In genomic region chr14:63292805-63293204, GRCh38 we compare ENCODE assay signal across 44 cellular contexts. TPM values are rescaled to one million over a fixed set of nuclear protein-coding genes. Genes with fewer than 3 reads are reported as not detected.
"Had no signal": no experiment of that assay in that cellular context is flagged by ENCODE, and none has a peak within 500 bp of the region (broad histone marks: within the 10 kb centered on the region; RNA-seq: fewer than 3 reads in every experiment).

No MANE protein-coding gene starts in this region.

- H3K36me3 ChIP-seq: adrenal gland, brain microvascular endothelial cell, breast epithelium, cardiac muscle cell had no signal

- H3K27me3 Mint-ChIP-seq: brain had no signal

- H3K27me3 ChIP-seq: adrenal gland, ascending aorta, body of pancreas, brain microvascular endothelial cell, breast epithelium, cardiac muscle cell had no signal

- H3K4me3 Mint-ChIP-seq: activated naive CD4-positive, alpha-beta T cell treated with anti-CD3 and anti-CD28 coated beads for 36 hours; activated naive CD4-positive, alpha-beta T cell treated with anti-CD3 and anti-CD28 coated beads, Interleukin-2, amount 10 ng/mL, durations not matched to agents 7 days and 5 days; activated naive CD4-positive, alpha-beta T cell treated with anti-CD3 and anti-CD28 coated beads, Interleukin-2, amount 50 U/mL, for 24 hours; activated naive CD8-positive, alpha-beta T cell; activated naive CD8-positive, alpha-beta T cell treated with anti-CD3 and anti-CD28 coated beads for 36 hours; activated naive CD8-positive, alpha-beta T cell treated with anti-CD3 and anti-CD28 coated beads, Interleukin-2, amount 10 ng/mL, durations not matched to agents 7 days and 5 days; activated naive CD8-positive, alpha-beta T cell treated with anti-CD3 and anti-CD28 coated beads, Interleukin-2, amount 50 U/mL, for 24 hours; activated T-cell treated with anti-CD3 and anti-CD28 coated beads, Interleukin-2, amount 50 U/mL, for 24 hours; activated T-cell treated with anti-CD3 and anti-CD28 coated beads, Interleukin-2, amount 50 U/mL, for 4 hours; activated T-cell treated with anti-CD3 and anti-CD28 coated beads, Interleukin-2, amount 50 U/mL, for 72 hours; activated T-helper 1 cell treated with anti-CD3 and anti-CD28 coated beads, Interleukin-12 subunit alpha, Interleukin-12 subunit beta, Interleukin-2, Interleukin-4 antibody, amounts not matched to agents 30 ng/mL and 10 ng/mL and 1 ng/mL, durations not matched to agents 14 hours and 24 hours and 36 hours; activated T-helper 17 cell treated with anti-CD3 and anti-CD28 coated beads, Interleukin-2, amount 50 U/mL, for 72 hours; brain; central memory CD8-positive, alpha-beta T cell had no signal

- H3K9me3 ChIP-seq: adrenal gland, ascending aorta, body of pancreas, breast epithelium had no signal

- H3K4me3 ChIP-seq: adrenal gland, ascending aorta, body of pancreas, breast epithelium, cardiac muscle cell had no signal

- H3K27ac Mint-ChIP-seq: activated naive CD4-positive, alpha-beta T cell treated with anti-CD3 and anti-CD28 coated beads for 36 hours; activated naive CD4-positive, alpha-beta T cell treated with anti-CD3 and anti-CD28 coated beads, Interleukin-2, amount 10 ng/mL, durations not matched to agents 7 days and 5 days; activated naive CD4-positive, alpha-beta T cell treated with anti-CD3 and anti-CD28 coated beads, Interleukin-2, amount 50 U/mL, for 24 hours; activated naive CD4-positive, alpha-beta T cell treated with anti-CD3 and anti-CD28 coated beads, Interleukin-2, amount 50 U/mL, for 72 hours; activated naive CD8-positive, alpha-beta T cell; activated naive CD8-positive, alpha-beta T cell treated with anti-CD3 and anti-CD28 coated beads for 36 hours; activated naive CD8-positive, alpha-beta T cell treated with anti-CD3 and anti-CD28 coated beads, Interleukin-2, amount 10 ng/mL, durations not matched to agents 7 days and 5 days; activated naive CD8-positive, alpha-beta T cell treated with anti-CD3 and anti-CD28 coated beads, Interleukin-2, amount 50 U/mL, for 24 hours; activated T-cell treated with anti-CD3 and anti-CD28 coated beads, Interleukin-2, amount 50 U/mL, for 24 hours; activated T-cell treated with anti-CD3 and anti-CD28 coated beads, Interleukin-2, amount 50 U/mL, for 72 hours; activated T-helper 1 cell treated with anti-CD3 and anti-CD28 coated beads, Interleukin-12 subunit alpha, Interleukin-12 subunit beta, Interleukin-2, Interleukin-4 antibody, amounts not matched to agents 30 ng/mL and 10 ng/mL and 1 ng/mL, durations not matched to agents 14 hours and 24 hours and 36 hours; activated T-helper 17 cell treated with anti-CD3 and anti-CD28 coated beads, Interleukin-2, amount 50 U/mL, for 72 hours; activated T-helper 2 cell treated with anti-CD3 and anti-CD28 coated beads, Interferon-gamma antibody, Interleukin-2, Interleukin-4, amounts not matched to agents 10 μg/mL and 5 μg/mL and 100 μg/mL, durations not matched to agents 14 hours and 24 hours and 36 hours; brain had no signal

- H3K4me1 ChIP-seq: adrenal gland, ascending aorta, body of pancreas, breast epithelium had no signal

- DNase-seq: activated effector memory CD4-positive, alpha-beta T cell treated with anti-CD3 and anti-CD28 coated beads, Interleukin-2, amount 50 U/mL, for 16 hours; activated effector memory CD4-positive, alpha-beta T cell treated with Interleukin-2 at 50 U/mL for 16 hours; activated gamma-delta T cell; activated gamma-delta T cell treated with Interleukin-2 at 50 U/mL for 16 hours; activated naive CD4-positive, alpha-beta T cell; activated naive CD4-positive, alpha-beta T cell treated with anti-CD3 and anti-CD28 coated beads for 36 hours; activated naive CD4-positive, alpha-beta T cell treated with anti-CD3 and anti-CD28 coated beads, Interleukin-2, amount 10 ng/mL, durations not matched to agents 7 days and 5 days; activated naive CD4-positive, alpha-beta T cell treated with anti-CD3 and anti-CD28 coated beads, Interleukin-2, amount 50 U/mL, for 16 hours; activated naive CD4-positive, alpha-beta T cell treated with Interleukin-2 at 50 U/mL for 16 hours; activated naive CD8-positive, alpha-beta T cell treated with anti-CD3 and anti-CD28 coated beads for 36 hours; activated naive CD8-positive, alpha-beta T cell treated with anti-CD3 and anti-CD28 coated beads, Interleukin-2, amount 10 ng/mL, durations not matched to agents 7 days and 5 days; activated naive CD8-positive, alpha-beta T cell treated with anti-CD3 and anti-CD28 coated beads, Interleukin-2, amount 50 U/mL, for 24 hours; activated T-cell treated with anti-CD3 and anti-CD28 coated beads for 4 hours; activated T-cell treated with anti-CD3 and anti-CD28 coated beads, Interleukin-2, amount 50 U/mL, for 1 hour; activated T-cell treated with anti-CD3 and anti-CD28 coated beads, Interleukin-2, amount 50 U/mL, for 24 hours; activated T-cell treated with anti-CD3 and anti-CD28 coated beads, Interleukin-2, amount 50 U/mL, for 4 hours; activated T-cell treated with anti-CD3 and anti-CD28 coated beads, Interleukin-2, amount 50 U/mL, for 48 hours; activated T-cell treated with anti-CD3 and anti-CD28 coated beads, Interleukin-2, amount 50 U/mL, for 72 hours; adrenal gland; amniotic stem cell; amygdala; anterior cingulate cortex; aorta; body of pancreas; brain microvascular endothelial cell; caudate nucleus; central memory CD4-positive, alpha-beta T cell; cerebellar nuclear complex had no signal

- H3K9me3 Mint-ChIP-seq: activated naive CD4-positive, alpha-beta T cell treated with anti-CD3 and anti-CD28 coated beads for 36 hours; activated naive CD4-positive, alpha-beta T cell treated with anti-CD3 and anti-CD28 coated beads, Interleukin-2, amount 10 ng/mL, durations not matched to agents 7 days and 5 days; activated naive CD4-positive, alpha-beta T cell treated with anti-CD3 and anti-CD28 coated beads, Interleukin-2, amount 50 U/mL, for 24 hours; activated naive CD4-positive, alpha-beta T cell treated with anti-CD3 and anti-CD28 coated beads, Interleukin-2, amount 50 U/mL, for 72 hours; activated naive CD8-positive, alpha-beta T cell treated with anti-CD3 and anti-CD28 coated beads for 36 hours; activated naive CD8-positive, alpha-beta T cell treated with anti-CD3 and anti-CD28 coated beads, Interleukin-2, amount 10 ng/mL, durations not matched to agents 7 days and 5 days; activated naive CD8-positive, alpha-beta T cell treated with anti-CD3 and anti-CD28 coated beads, Interleukin-2, amount 50 U/mL, for 24 hours; activated T-cell treated with anti-CD3 and anti-CD28 coated beads, Interleukin-2, amount 50 U/mL, for 24 hours; activated T-cell treated with anti-CD3 and anti-CD28 coated beads, Interleukin-2, amount 50 U/mL, for 4 hours; activated T-cell treated with anti-CD3 and anti-CD28 coated beads, Interleukin-2, amount 50 U/mL, for 72 hours; activated T-helper 1 cell treated with anti-CD3 and anti-CD28 coated beads, Interleukin-12 subunit alpha, Interleukin-12 subunit beta, Interleukin-2, Interleukin-4 antibody, amounts not matched to agents 30 ng/mL and 10 ng/mL and 1 ng/mL, durations not matched to agents 14 hours and 24 hours and 36 hours; activated T-helper 17 cell treated with anti-CD3 and anti-CD28 coated beads, Interleukin-2, amount 50 U/mL, for 72 hours; activated T-helper 2 cell treated with anti-CD3 and anti-CD28 coated beads, Interferon-gamma antibody, Interleukin-2, Interleukin-4, amounts not matched to agents 10 μg/mL and 5 μg/mL and 100 μg/mL, durations not matched to agents 14 hours and 24 hours and 36 hours; central memory CD8-positive, alpha-beta T cell had no signal

- H3K27ac ChIP-seq: adrenal gland, ascending aorta, body of pancreas, brain microvascular endothelial cell, breast epithelium, cardiac muscle cell had no signal

- H3K36me3 Mint-ChIP-seq: activated naive CD4-positive, alpha-beta T cell treated with anti-CD3 and anti-CD28 coated beads, Interleukin-2, amount 10 ng/mL, durations not matched to agents 7 days and 5 days; activated naive CD4-positive, alpha-beta T cell treated with anti-CD3 and anti-CD28 coated beads, Interleukin-2, amount 50 U/mL, for 72 hours; activated naive CD8-positive, alpha-beta T cell; activated naive CD8-positive, alpha-beta T cell treated with anti-CD3 and anti-CD28 coated beads for 36 hours; activated naive CD8-positive, alpha-beta T cell treated with anti-CD3 and anti-CD28 coated beads, Interleukin-2, amount 10 ng/mL, durations not matched to agents 7 days and 5 days had no signal

RNA-seq across cellular contexts. Expression of gene GPHB5, which starts 25.9 kb away (rescaled TPM):
- total RNA-seq: activated naive CD4-positive, alpha-beta T cell treated with anti-CD3 and anti-CD28 coated beads for 36 hours; activated naive CD4-positive, alpha-beta T cell treated with anti-CD3 and anti-CD28 coated beads, Interleukin-2, amount 50 U/mL, for 72 hours; activated naive CD8-positive, alpha-beta T cell treated with anti-CD3 and anti-CD28 coated beads for 36 hours; activated naive CD8-positive, alpha-beta T cell treated with anti-CD3 and anti-CD28 coated beads, Interleukin-2, amount 10 ng/mL, durations not matched to agents 7 days and 5 days; activated T-cell treated with anti-CD3 and anti-CD28 coated beads, Interleukin-2, amount 50 U/mL, for 4 hours; activated T-cell treated with anti-CD3 and anti-CD28 coated beads, Interleukin-2, amount 50 U/mL, for 72 hours; activated T-helper 1 cell treated with anti-CD3 and anti-CD28 coated beads, Interleukin-12 subunit alpha, Interleukin-12 subunit beta, Interleukin-2, Interleukin-4 antibody, amounts not matched to agents 30 ng/mL and 10 ng/mL and 1 ng/mL, durations not matched to agents 14 hours and 24 hours and 36 hours; activated T-helper 17 cell treated with anti-CD3 and anti-CD28 coated beads, Interleukin-2, amount 50 U/mL, for 72 hours; activated T-helper 2 cell treated with anti-CD3 and anti-CD28 coated beads, Interferon-gamma antibody, Interleukin-2, Interleukin-4, amounts not matched to agents 10 μg/mL and 5 μg/mL and 100 μg/mL, durations not matched to agents 14 hours and 24 hours and 36 hours; adrenal gland; aorta; ascending aorta; astrocyte; body of pancreas; breast epithelium; bronchial epithelial cell; cardiac muscle cell; cardiac septum; cerebellum had no signal
- polyA plus RNA-seq: adipose tissue, adrenal gland, aorta, cardiac muscle cell had no signal
